In genomic region chr5:2714026-2714425, GRCh38 we compare ENCODE assay signal across 7 cellular contexts. TPM values are rescaled to one million over a fixed set of nuclear protein-coding genes. Genes with fewer than 3 reads are reported as not detected.
"Had no signal": no experiment of that assay in that cellular context is flagged by ENCODE, and none has a peak within 500 bp of the region (broad histone marks: within the 10 kb centered on the region; RNA-seq: fewer than 3 reads in every experiment).

No MANE protein-coding gene starts in this region.

- DNase-seq: IMR-90, KBM-7, KG1 had no signal

- H3K4me3 ChIP-seq: K562 had no signal

- ATAC-seq: HepG2, K562 had no signal

- H3K27ac ChIP-seq: HL-60 had no signal

RNA-seq across cellular contexts. Expression of gene IRX2, which starts 37.5 kb away (rescaled TPM):
- total RNA-seq: HepG2 had no signal
- polyA plus RNA-seq: HepG2, IgD-negative memory B cell, K562 had no signal
